ENCODE assay signal across 17 cellular contexts in genomic region chr3:197789309-197789708, GRCh38. TPM values are rescaled to one million over a fixed set of nuclear protein-coding genes. Genes with fewer than 3 reads are reported as not detected.
DNase-seq lines count a peak whose midpoint lies in the region; ATAC-seq, FAIRE-seq and TF ChIP-seq lines count a peak whose summit lies in the region.
"Had no signal": no experiment of that assay in that cellular context is flagged by ENCODE, and none has a peak within 500 bp of the region (broad histone marks: within the 10 kb centered on the region; RNA-seq: fewer than 3 reads in every experiment).

No MANE protein-coding gene starts in this region.

- 100% methylated on average over 3 of the region's 3 CpGs for whole genome bisulfite sequencing in GM12878 (ENCODE audit: insufficient coverage, insufficient replicate concordance, low lambda C conversion rate, missing lambda C conversion rate)
- WGBS in right cardiac atrium = 95% methylated on average over 3 of the region's 3 CpGs

- H3K9me3 Mint-ChIP-seq in CD4-positive, alpha-beta T cell = no peaks in the 10 kb centered on the region
- no peaks in the 10 kb centered on the region for H3K9me3 Mint-ChIP-seq in HFFc6
- no peaks in the 10 kb centered on the region for H3K9me3 Mint-ChIP-seq in nephron

- SMC1A ChIA-PET in GM12878 (lab: Charles Lee; ENCODE audit: uncharacterized antibody, unreplicated experiment) = interaction anchor here (1.0 to 3.8 kb wide), 8 partner anchors 12 to 78 kb away, joined by 3 to 14 read pairs (median 6); no protein-coding TSS in a partner anchor

- 0 out of 2 replicates have a peak overlapping the region, but pooled peaks have one; percentile 79 for H3K4me3 ChIP-seq in GM12878
- no peak overlapping the region for H3K4me3 ChIP-seq in right cardiac atrium (ENCODE audit: low read length)
- H3K4me3 ChIP-seq: SJSA1 had no signal

- no peaks in the 10 kb centered on the region for H3K9me3 ChIP-seq in CD4-positive, alpha-beta T cell (ENCODE audit: control insufficient read depth, low read length)
- H3K9me3 ChIP-seq in GM12878 (replicated peaks; ENCODE audit: control insufficient read depth, insufficient read depth, low read length) (no peaks in the 10 kb centered on the region), right cardiac atrium (ENCODE audit: control insufficient read depth, low read length) (no peaks in the 10 kb centered on the region)
- H3K9me3 ChIP-seq: BLaER1, SJSA1 had no signal

- RAD21 ChIA-PET in GM12878 (lab: Charles Lee; ENCODE audit: unreplicated experiment) = interaction anchor here (1.0 to 1.2 kb wide), 3 partner anchors 11 to 77 kb away, joined by 3 to 4 read pairs (median 3); no protein-coding TSS in a partner anchor

- H3K27ac ChIP-seq in CD4-positive, alpha-beta T cell (ENCODE audit: low read depth, low read length) = no peak overlapping the region
- no peak overlapping the region; the same call in 1 of the 2 replicates for H3K27ac ChIP-seq in GM12878 (ENCODE audit: control insufficient read depth, insufficient read depth)
- H3K27ac ChIP-seq in foreskin keratinocyte = no peak overlapping the region
- no peak overlapping the region for H3K27ac ChIP-seq in right cardiac atrium (ENCODE audit: low read length)
- H3K27ac ChIP-seq: BLaER1, SJSA1 had no signal

- no peaks in the 10 kb centered on the region for H3K27me3 Mint-ChIP-seq in CD4-positive, alpha-beta T cell
- H3K27me3 Mint-ChIP-seq in HFFc6 (ENCODE audit: insufficient read depth) = peaks cover 5% of the 10 kb centered on the region
- no peaks in the 10 kb centered on the region for H3K27me3 Mint-ChIP-seq in nephron (ENCODE audit: low read depth)

- H3K79me2 ChIP-seq in GM12878 (ENCODE audit: control insufficient read depth, insufficient read depth, low read length) = peaks cover 43% of the 10 kb centered on the region

- CTCF ChIA-PET in CD4-positive, alpha-beta T cell (lab: Charles Lee) = interaction anchor here (1.4 kb wide), 1 partner anchor 36 kb away, joined by 4 read pairs; no protein-coding TSS in a partner anchor
- CTCF ChIA-PET in GM12878 (lab: Yijun Ruan, JAX) = interaction anchor here (0.6 to 2.2 kb wide), 9 partner anchors 9 to 53 kb away, joined by 3 to 6 read pairs (median 3); partner anchors contain the start of gene RUBCN

- in situ Hi-C loops in GM12878 (cut with MboI) = no loop called here
- in situ Hi-C loops in GM13977 (cut with MboI; ENCODE audit: low pct_unique_long_range_greater_than_20kb, low sequenced_read_pairs, unreplicated experiment) = no loop called here

- H3K4me1 ChIP-seq in GM12878 (ENCODE audit: control insufficient read depth, insufficient read depth, low read length) (peaks cover 19% of the 10 kb centered on the region), foreskin keratinocyte (peaks cover 11% of the 10 kb centered on the region), right cardiac atrium (ENCODE audit: control insufficient read depth, insufficient read depth, low read length) (no peaks in the 10 kb centered on the region)

- H3K9ac ChIP-seq in GM12878 (ENCODE audit: control insufficient read depth, insufficient read depth, low read length) = no peak overlapping the region
- H3K9ac ChIP-seq: BLaER1 had no signal

- BruUV-seq in GM12878 (replicated peaks; lab: Mats Ljungman, UMichigan) = no TSS peak

- no peak for ATAC-seq in CD4-positive, alpha-beta T cell (ENCODE audit: poor library complexity)
- no peak for ATAC-seq in GM12878
- no peak for ATAC-seq in foreskin keratinocyte
- no peak for ATAC-seq in right cardiac atrium

- no peaks in the 10 kb centered on the region for H3K36me3 ChIP-seq in GM12878 (ENCODE audit: control insufficient read depth in 2 of 2, insufficient read depth in 2 of 2, low read length in 1 of 2)

- no peak for TF ChIP-seq RAD21 in GM12878 (IDR thresholded peaks at IDR 0.05; ENCODE audit: insufficient read depth, low read depth, low read length)

- no peak for TF ChIP-seq POLR2A in GM12878 (IDR thresholded peaks at IDR 0.05; ENCODE audit: low read depth, low read length)

- H4K20me1 ChIP-seq in GM12878 (ENCODE audit: control insufficient read depth, insufficient read depth) = no peaks in the 10 kb centered on the region

- TF ChIP-seq EP300 in GM12878 (IDR thresholded peaks at IDR 0.05; ENCODE audit: borderline replicate concordance in 1 of 2, control insufficient read depth in 1 of 2, low read depth in 2 of 2, low read length in 2 of 2) = no peak

- POLR2A ChIA-PET in CD4-positive, alpha-beta T cell (lab: Charles Lee) = interaction anchor here (1.3 to 3.9 kb wide), 3 partner anchors 12 to 77 kb away, joined by 3 to 28 read pairs (median 5); no protein-coding TSS in a partner anchor
- POLR2A ChIA-PET in GM12878 (lab: Charles Lee) = interaction anchor here (0.7 kb wide), 1 partner anchor 9 kb away, joined by 5 read pairs; no protein-coding TSS in a partner anchor

- H2AFZ ChIP-seq in GM12878 (ENCODE audit: control insufficient read depth, low read depth, low read length) = no peak overlapping the region

- DNase-seq in CD4-positive, alpha-beta T cell = no peak
- no peak for DNase-seq in HFFc6
- DNase-seq in GM12878 (ENCODE audit: low read depth, low spot score) = no peak
- DNase-seq in NCI-H526 treated with DMSO at 0.1 percent for 48 hours (lab: John Stamatoyannopoulos, UW) = no peak
- DNase-seq in foreskin keratinocyte = no peak
- no peak for DNase-seq in GM13977 (ENCODE audit: low spot score)
- DNase-seq in right cardiac atrium = no peak
- DNase-seq: DMS 273 treated with DMSO at 0.1 percent for 48 hours, H7, Kasumi-1, MM.1S, NCI-H1092 treated with DMSO at 0.1 percent for 48 hours, NCI-H2081 treated with DMSO at 0.1 percent for 48 hours, NCI-H510A treated with DMSO at 0.1 percent for 48 hours had no signal

- H3K4me2 ChIP-seq in GM12878 (ENCODE audit: control insufficient read depth, insufficient read depth) = no peak overlapping the region

- intact Hi-C loops in CD4-positive, alpha-beta T cell (cut with DNase I, micrococcal nuclease) = no loop called here
- intact Hi-C loops in GM12878 (cut with micrococcal nuclease; ENCODE audit: unreplicated experiment) = no loop called here
- intact Hi-C loops in right cardiac atrium (cut with DNase I) = no loop called here

- peak overlapping the region; percentile 98 for H3K27ac Mint-ChIP-seq in CD4-positive, alpha-beta T cell
- H3K27ac Mint-ChIP-seq in HFFc6 (peak overlapping the region; percentile 49; the same call in 1 of the 2 replicates), nephron (no peak overlapping the region)

- FAIRE-seq in GM12878 (lab: Jason Lieb, UNC) = no peak

- peak overlapping the region; percentile 95 for H3K4me3 Mint-ChIP-seq in CD4-positive, alpha-beta T cell
- H3K4me3 Mint-ChIP-seq in HFFc6 (no peak overlapping the region), nephron (peak overlapping the region; percentile 41 to 95 (median 73))

- no peak for TF ChIP-seq CTCF in CD4-positive, alpha-beta T cell (IDR thresholded peaks at IDR 0.05)
- TF ChIP-seq CTCF in HFFc6 (IDR thresholded peaks at IDR 0.05) (no peak), GM12878 (IDR thresholded peaks at IDR 0.05 in 2 of 3, conservative IDR thresholded peaks at IDR 0.05 in 1 of 3; ENCODE audit: control insufficient read depth in 2 of 3, extremely low read depth in 1 of 3, insufficient read depth in 1 of 3, low read depth in 3 of 3, low read length in 3 of 3) (no peak), nephron (IDR thresholded peaks at IDR 0.05; ENCODE audit: unreplicated experiment in 3 of 3) (no peak), foreskin keratinocyte (conservative IDR thresholded peaks at IDR 0.05) (no peak), GM13977 (IDR thresholded peaks at IDR 0.05; ENCODE audit: extremely low read depth, insufficient read depth, missing control alignments) (no peak)

- H3K36me3 Mint-ChIP-seq in CD4-positive, alpha-beta T cell (ENCODE audit: low read depth) = peaks cover 31% of the 10 kb centered on the region
- H3K36me3 Mint-ChIP-seq in HFFc6 (ENCODE audit: low read depth) (no peaks in the 10 kb centered on the region), nephron (ENCODE audit: low read depth) (peaks cover 12% of the 10 kb centered on the region)

- peaks cover 44% of the 10 kb centered on the region for H3K4me1 Mint-ChIP-seq in CD4-positive, alpha-beta T cell (ENCODE audit: low read depth)
- H3K4me1 Mint-ChIP-seq in HFFc6 (ENCODE audit: low read depth) (peaks cover 28% of the 10 kb centered on the region), nephron (peaks cover 19% of the 10 kb centered on the region)

- no peaks in the 10 kb centered on the region for H3K27me3 ChIP-seq in CD4-positive, alpha-beta T cell (ENCODE audit: control insufficient read depth, insufficient read depth, low read length)
- H3K27me3 ChIP-seq in GM12878 (replicated peaks in 1 of 2; ENCODE audit: control insufficient read depth in 2 of 2, insufficient read depth in 2 of 2, low read length in 1 of 2) (no peaks in the 10 kb centered on the region), foreskin keratinocyte (no peaks in the 10 kb centered on the region), right cardiac atrium (ENCODE audit: control insufficient read depth, insufficient read depth) (no peaks in the 10 kb centered on the region)
- H3K27me3 ChIP-seq: BLaER1, SJSA1 had no signal

RNA-seq across cellular contexts. Expression of gene LRCH3, which starts 1.7 kb away (rescaled TPM):
- total RNA-seq in CD4-positive, alpha-beta T cell = 10 to 100 TPM; 31.5 to 37.6 TPM
- 10 to 100 TPM; 39.4 to 44.7 (median 41.0) TPM for total RNA-seq in HFFc6 (2021; fragmentation: NEBNext Ultra II Directional; extraction: Animal tissue kit (Norgen Biotek cat#: 25700))
- total RNA-seq in GM12878 (2013; cell fraction: nucleolus; rRNA removed) = 357 and 406 TPM in 2 replicates
- total RNA-seq in GM12878 (2014; rRNA removed) = 39.8 and 44.6 TPM in 2 replicates
- 41.5 and 50.4 TPM in 2 replicates for total RNA-seq in GM12878 (2014; rRNA removed; fragmentation: Illumina TruSeq; extraction: Trizol)
- total RNA-seq in GM12878 (2021) = 40.0 and 48.3 TPM in 2 replicates
- polyA plus RNA-seq in GM12878 (2011; ENCODE audit: low read depth) = 22.3 TPM
- 111 and 132 TPM in 2 replicates for polyA plus RNA-seq in GM12878 (2011; rRNA removed)
- polyA plus RNA-seq in GM12878 (2011; cell fraction: cytosol; rRNA removed) = 95.9 and 99.7 TPM in 2 replicates
- polyA plus RNA-seq in GM12878 (2011; cell fraction: nucleus; rRNA removed) = 131 and 218 TPM in 2 replicates
- polyA plus RNA-seq in GM12878 (2012) = 25.2 and 25.3 TPM in 2 replicates
- 44.9 and 49.5 TPM in 2 replicates for polyA plus RNA-seq in GM12878 (2014; fragmentation: Illumina TruSeq; extraction: Trizol)
- polyA plus RNA-seq in GM12878 (2014; fragmentation: Nextera tagmentation; extraction: Ambion mirVana) = 1 to 10 TPM; 3.9 to 7.3 TPM
- polyA plus RNA-seq in GM12878 (2014; rRNA removed) = 133 and 136 TPM in 2 replicates
- polyA plus RNA-seq in GM12878 (2016; fragmentation: Nextera tagmentation; extraction: Ambion mirVana) = 10 to 100 TPM; 26.6 to 26.8 TPM
- 169 and 228 TPM in 2 replicates for polyA minus RNA-seq in GM12878 (2011; rRNA and poly(A)+ RNA removed)
- 25.3 and 42.1 TPM in 2 replicates for polyA minus RNA-seq in GM12878 (2011; cell fraction: cytosol; rRNA and poly(A)+ RNA removed)
- 61.1 and 89.3 TPM in 2 replicates for polyA minus RNA-seq in GM12878 (2011; cell fraction: nucleus; rRNA and poly(A)+ RNA removed)
- total RNA-seq in foreskin keratinocyte = 35.1 and 38.2 TPM in 2 replicates
- polyA plus RNA-seq in foreskin keratinocyte = 7.0 and 10.9 TPM in 2 replicates
- total RNA-seq in right cardiac atrium = 10 to 100 TPM; 23.1 to 27.0 (median 25.1) TPM
- polyA plus RNA-seq in right cardiac atrium = 16.3 TPM

RNA-seq across cellular contexts. Expression of gene FYTTD1, which starts 39.6 kb away (rescaled TPM):
- 10 to 100 TPM; 75.8 to 78.2 TPM for total RNA-seq in CD4-positive, alpha-beta T cell
- 10 to 100 TPM; 53.3 to 71.7 (median 60.9) TPM for total RNA-seq in HFFc6 (2021; fragmentation: NEBNext Ultra II Directional; extraction: Animal tissue kit (Norgen Biotek cat#: 25700))
- 25.4 and 27.5 TPM in 2 replicates for total RNA-seq in GM12878 (2013; cell fraction: nucleolus; rRNA removed)
- total RNA-seq in GM12878 (2014; rRNA removed) (48.3 and 63.8 TPM in 2 replicates), GM12878 (2014; rRNA removed; fragmentation: Illumina TruSeq; extraction: Trizol) (61.5 and 64.6 TPM in 2 replicates), GM12878 (2021) (64.6 and 71.3 TPM in 2 replicates), foreskin keratinocyte (44.3 and 46.2 TPM in 2 replicates), right cardiac atrium (10 to 100 TPM; 50.1 to 61.0 (median 58.2) TPM)
- 15.6 TPM for polyA plus RNA-seq in GM12878 (2011; ENCODE audit: low read depth)
- polyA plus RNA-seq in GM12878 (2011; rRNA removed) (43.2 and 76.1 TPM in 2 replicates), GM12878 (2014; fragmentation: Illumina TruSeq; extraction: Trizol) (82.3 and 101 TPM in 2 replicates), GM12878 (2014; fragmentation: Nextera tagmentation; extraction: Ambion mirVana) (10 to 100 TPM; 25.5 to 35.5 TPM), GM12878 (2014; rRNA removed) (54.2 and 65.6 TPM in 2 replicates), GM12878 (2016; fragmentation: Nextera tagmentation; extraction: Ambion mirVana) (100 to 1,000 TPM in 1 of 2 experiments, 10 to 100 TPM in 1; 98.9 to 101 TPM), foreskin keratinocyte (8.7 and 10.4 TPM in 2 replicates), right cardiac atrium (17.2 TPM)
- 10.8 and 19.8 TPM in 2 replicates for polyA plus RNA-seq in GM12878 (2011; cell fraction: cytosol; rRNA removed)
- 10.2 and 11.0 TPM in 2 replicates for polyA plus RNA-seq in GM12878 (2011; cell fraction: nucleus; rRNA removed)
- polyA plus RNA-seq in GM12878 (2012) = 26.0 and 32.2 TPM in 2 replicates
- polyA minus RNA-seq in GM12878 (2011; rRNA and poly(A)+ RNA removed) = 22.0 and 35.8 TPM in 2 replicates
- 15.8 and 20.3 TPM in 2 replicates for polyA minus RNA-seq in GM12878 (2011; cell fraction: cytosol; rRNA and poly(A)+ RNA removed)
- polyA minus RNA-seq in GM12878 (2011; cell fraction: nucleus; rRNA and poly(A)+ RNA removed) = 4.0 and 7.4 TPM in 2 replicates

RNA-seq across cellular contexts. Expression of gene RUBCN, which starts 52.6 kb away (rescaled TPM):
- total RNA-seq in CD4-positive, alpha-beta T cell = 10 to 100 TPM; 35.3 to 38.9 TPM
- 10 to 100 TPM; 27.0 to 30.4 (median 29.4) TPM for total RNA-seq in HFFc6 (2021; fragmentation: NEBNext Ultra II Directional; extraction: Animal tissue kit (Norgen Biotek cat#: 25700))
- total RNA-seq in GM12878 (2013; cell fraction: nucleolus; rRNA removed) = 111 and 115 TPM in 2 replicates
- total RNA-seq in GM12878 (2014; rRNA removed) (39.0 and 43.9 TPM in 2 replicates), GM12878 (2014; rRNA removed; fragmentation: Illumina TruSeq; extraction: Trizol) (27.1 and 28.1 TPM in 2 replicates), GM12878 (2021) (74.8 and 79.9 TPM in 2 replicates), foreskin keratinocyte (19.9 and 21.0 TPM in 2 replicates), right cardiac atrium (10 to 100 TPM; 17.7 to 21.1 (median 19.7) TPM)
- 31.9 TPM for polyA plus RNA-seq in GM12878 (2011; ENCODE audit: low read depth)
- polyA plus RNA-seq in GM12878 (2011; rRNA removed) (15.6 and 24.0 TPM in 2 replicates), GM12878 (2014; fragmentation: Illumina TruSeq; extraction: Trizol) (36.9 and 37.1 TPM in 2 replicates), GM12878 (2014; fragmentation: Nextera tagmentation; extraction: Ambion mirVana) (10 to 100 TPM; 15.5 to 25.5 TPM), GM12878 (2014; rRNA removed) (55.8 and 61.4 TPM in 2 replicates), GM12878 (2016; fragmentation: Nextera tagmentation; extraction: Ambion mirVana) (10 to 100 TPM; 51.1 to 52.5 TPM), foreskin keratinocyte (4.4 and 4.9 TPM in 2 replicates), right cardiac atrium (13.4 TPM)
- 25.5 and 30.7 TPM in 2 replicates for polyA plus RNA-seq in GM12878 (2011; cell fraction: cytosol; rRNA removed)
- polyA plus RNA-seq in GM12878 (2011; cell fraction: nucleus; rRNA removed) = 58.0 and 65.4 TPM in 2 replicates
- polyA plus RNA-seq in GM12878 (2012) = 32.0 and 41.2 TPM in 2 replicates
- polyA minus RNA-seq in GM12878 (2011; rRNA and poly(A)+ RNA removed) = 44.8 and 57.2 TPM in 2 replicates
- polyA minus RNA-seq in GM12878 (2011; cell fraction: cytosol; rRNA and poly(A)+ RNA removed) = 17.2 and 25.2 TPM in 2 replicates
- 34.0 and 51.4 TPM in 2 replicates for polyA minus RNA-seq in GM12878 (2011; cell fraction: nucleus; rRNA and poly(A)+ RNA removed)

Comparison
In these comparisons a context has a peak if more than half of its experiments do, and no peak if none do; other contexts are left out.
1. H3K27ac Mint-ChIP-seq: peak in CD4-positive, alpha-beta T cell (single experiment) and HFFc6 (single experiment); none in nephron (0 of 3).